25 cellular contexts compared by ENCODE assay signal in the genomic region with DNA sequence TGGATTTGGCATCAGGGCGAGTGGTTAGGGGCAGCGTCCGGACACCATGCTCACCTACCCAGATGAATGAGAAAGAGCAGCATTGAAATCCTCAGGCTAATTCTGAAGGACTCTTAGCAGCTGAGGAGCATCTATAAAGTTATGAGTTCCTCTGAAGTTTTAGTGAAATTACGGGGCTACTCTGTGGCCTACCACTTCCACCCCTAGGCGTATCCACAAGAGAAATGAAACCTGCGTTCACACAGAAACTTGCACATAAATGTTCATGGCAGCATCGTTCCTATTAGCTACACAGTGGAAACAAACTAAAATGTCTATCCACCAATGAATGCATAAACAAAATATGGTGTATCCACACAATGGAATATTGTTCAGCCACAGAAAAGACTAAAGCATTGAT.
"Had no signal": no experiment of that assay in that cellular context is flagged by ENCODE, and none has a peak within 500 bp of the region (broad histone marks: within the 10 kb centered on the region; RNA-seq: fewer than 3 reads in every experiment).

No MANE protein-coding gene starts in this region.

- H3K9me2 ChIP-seq: SK-N-SH had no signal

- H3K4me1 Mint-ChIP-seq: T-cell had no signal

- H3K4me3 Mint-ChIP-seq: T-cell had no signal

- H3K4me2 ChIP-seq: KMS-11, SK-N-SH had no signal

- DNase-seq: Kasumi-1; MM.1S; NCI-H1092 treated with DMSO at 0.1 percent for 48 hours; NCI-H1436; NCI-H187; NCI-H2029; NCI-H2081 treated with DMSO at 0.1 percent for 48 hours; NCI-H2171; NCI-H226; NCI-H446; NCI-H510A; NCI-H524 treated with DMSO at 0.1 percent for 48 hours; NCI-H69; NCI-H774; NK-92 treated with Interleukin-12 subunit alpha and Interleukin-12 subunit beta, amount 100 ng/mL, for 24 hours; SHP77; SK-N-SH; SW 1271; T-cell had no signal

- H3K9me3 ChIP-seq: SK-N-SH had no signal

- ATAC-seq: HepG2, K562, Panc1, T-cell had no signal

- H3K27ac Mint-ChIP-seq: IgD-negative memory B cell, T-cell had no signal

- H3K27ac ChIP-seq: KMS-11, RWPE1 had no signal

- H3K9ac ChIP-seq: KMS-11, SK-N-SH had no signal

- H3K36me3 Mint-ChIP-seq: IgD-negative memory B cell, T-cell had no signal

- H3K9me3 Mint-ChIP-seq: IgD-negative memory B cell, T-cell had no signal

- H3K4me3 ChIP-seq: K562 had no signal
